1 cellular context compared by ENCODE assay signal in the genomic region with DNA sequence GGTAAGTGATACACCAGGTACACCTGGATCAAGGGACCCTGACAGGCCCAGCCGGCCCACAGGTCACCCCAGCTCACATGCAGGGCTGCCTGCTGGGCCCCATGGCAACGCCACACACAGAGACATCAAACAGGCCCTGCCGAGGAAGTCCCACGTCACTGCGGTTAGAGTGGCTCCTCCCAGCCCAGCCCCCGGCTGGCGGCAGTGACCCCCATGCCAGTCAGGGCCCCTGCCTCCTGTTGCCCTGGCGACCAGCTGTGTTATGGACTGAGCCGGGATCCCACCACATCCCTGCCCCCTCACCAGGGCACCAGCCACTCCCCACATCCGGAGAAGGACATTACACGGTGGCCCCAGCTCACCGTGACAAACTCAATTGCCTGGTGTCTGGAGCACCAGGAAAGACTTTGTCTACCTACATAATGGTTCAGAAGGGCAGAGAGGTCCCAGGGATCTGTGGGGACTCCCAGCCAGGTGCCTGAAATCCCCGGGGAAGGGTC.
TF ChIP-seq lines count a peak whose summit lies in the region.

No MANE protein-coding gene starts in this region.

TF ChIP-seq in GM12878, 131 proteins besides CTCF, POLR2A, EP300 and RAD21 (continues in another document):
- TF ChIP-seq SMC3 (IDR thresholded peaks at IDR 0.05; ENCODE audit: borderline replicate concordance, low read length) (no peak), SIX5 (IDR thresholded peaks at IDR 0.05; ENCODE audit: low read depth, low read length, severe bottlenecking) (no peak), RB1 (IDR thresholded peaks at IDR 0.05; ENCODE audit: borderline replicate concordance) (peak; percentile 24; the same call in 1 of the 2 replicates), BACH1 (IDR thresholded peaks at IDR 0.05; ENCODE audit: borderline replicate concordance) (peak; percentile 47; the same call in 1 of the 2 replicates), CHD1 (IDR thresholded peaks at IDR 0.05; ENCODE audit: low read depth, low read length) (no peak; the same call in 1 of the 2 replicates), LARP7 (IDR thresholded peaks at IDR 0.05) (peak; percentile 71; the same call in 1 of the 2 replicates), TBL1XR1 (IDR thresholded peaks at IDR 0.05; ENCODE audit: low read depth, low read length) (no peak), HDGF (IDR thresholded peaks at IDR 0.05) (peak; percentile 82; the same call in 1 of the 2 replicates), DPF2 (IDR thresholded peaks at IDR 0.05) (peak; percentile 97), RAD51 (IDR thresholded peaks at IDR 0.05) (no peak), ZSCAN29 (IDR thresholded peaks at IDR 0.05) (0 out of 2 replicates have a peak, but pooled peaks have one; percentile 3), SMARCA5 (IDR thresholded peaks at IDR 0.05) (no peak; the same call in none of the 2 replicates), WRNIP1 (IDR thresholded peaks at IDR 0.05; ENCODE audit: borderline replicate concordance, low read depth, low read length) (no peak), ZNF384 (IDR thresholded peaks at IDR 0.05; ENCODE audit: borderline replicate concordance, low read depth, low read length) (no peak), CREM (IDR thresholded peaks at IDR 0.05; ENCODE audit: low read depth) (peak; percentile 91), KAT2A (conservative IDR thresholded peaks at IDR 0.05; ENCODE audit: control insufficient read depth, low read depth, low read length) (no peak), ZNF207 (IDR thresholded peaks at IDR 0.05; ENCODE audit: borderline replicate concordance) (peak; percentile 81; the same call in 1 of the 2 replicates), GATAD2B (conservative IDR thresholded peaks at IDR 0.05; ENCODE audit: low read depth) (peak; percentile 95; the same call in 1 of the 2 replicates)
- TF ChIP-seq, protein P1, sequence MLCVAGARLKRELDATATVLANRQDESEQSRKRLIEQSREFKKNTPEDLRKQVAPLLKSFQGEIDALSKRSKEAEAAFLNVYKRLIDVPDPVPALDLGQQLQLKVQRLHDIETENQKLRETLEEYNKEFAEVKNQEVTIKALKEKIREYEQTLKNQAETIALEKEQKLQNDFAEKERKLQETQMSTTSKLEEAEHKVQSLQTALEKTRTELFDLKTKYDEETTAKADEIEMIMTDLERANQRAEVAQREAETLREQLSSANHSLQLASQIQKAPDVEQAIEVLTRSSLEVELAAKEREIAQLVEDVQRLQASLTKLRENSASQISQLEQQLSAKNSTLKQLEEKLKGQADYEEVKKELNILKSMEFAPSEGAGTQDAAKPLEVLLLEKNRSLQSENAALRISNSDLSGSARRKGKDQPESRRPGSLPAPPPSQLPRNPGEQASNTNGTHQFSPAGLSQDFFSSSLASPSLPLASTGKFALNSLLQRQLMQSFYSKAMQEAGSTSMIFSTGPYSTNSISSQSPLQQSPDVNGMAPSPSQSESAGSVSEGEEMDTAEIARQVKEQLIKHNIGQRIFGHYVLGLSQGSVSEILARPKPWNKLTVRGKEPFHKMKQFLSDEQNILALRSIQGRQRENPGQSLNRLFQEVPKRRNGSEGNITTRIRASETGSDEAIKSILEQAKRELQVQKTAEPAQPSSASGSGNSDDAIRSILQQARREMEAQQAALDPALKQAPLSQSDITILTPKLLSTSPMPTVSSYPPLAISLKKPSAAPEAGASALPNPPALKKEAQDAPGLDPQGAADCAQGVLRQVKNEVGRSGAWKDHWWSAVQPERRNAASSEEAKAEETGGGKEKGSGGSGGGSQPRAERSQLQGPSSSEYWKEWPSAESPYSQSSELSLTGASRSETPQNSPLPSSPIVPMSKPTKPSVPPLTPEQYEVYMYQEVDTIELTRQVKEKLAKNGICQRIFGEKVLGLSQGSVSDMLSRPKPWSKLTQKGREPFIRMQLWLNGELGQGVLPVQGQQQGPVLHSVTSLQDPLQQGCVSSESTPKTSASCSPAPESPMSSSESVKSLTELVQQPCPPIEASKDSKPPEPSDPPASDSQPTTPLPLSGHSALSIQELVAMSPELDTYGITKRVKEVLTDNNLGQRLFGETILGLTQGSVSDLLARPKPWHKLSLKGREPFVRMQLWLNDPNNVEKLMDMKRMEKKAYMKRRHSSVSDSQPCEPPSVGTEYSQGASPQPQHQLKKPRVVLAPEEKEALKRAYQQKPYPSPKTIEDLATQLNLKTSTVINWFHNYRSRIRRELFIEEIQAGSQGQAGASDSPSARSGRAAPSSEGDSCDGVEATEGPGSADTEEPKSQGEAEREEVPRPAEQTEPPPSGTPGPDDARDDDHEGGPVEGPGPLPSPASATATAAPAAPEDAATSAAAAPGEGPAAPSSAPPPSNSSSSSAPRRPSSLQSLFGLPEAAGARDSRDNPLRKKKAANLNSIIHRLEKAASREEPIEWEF (IDR thresholded peaks at IDR 0.05; ENCODE audit: insufficient replicate concordance, low read depth, low read length), result no peak
- TF ChIP-seq, protein P2, sequence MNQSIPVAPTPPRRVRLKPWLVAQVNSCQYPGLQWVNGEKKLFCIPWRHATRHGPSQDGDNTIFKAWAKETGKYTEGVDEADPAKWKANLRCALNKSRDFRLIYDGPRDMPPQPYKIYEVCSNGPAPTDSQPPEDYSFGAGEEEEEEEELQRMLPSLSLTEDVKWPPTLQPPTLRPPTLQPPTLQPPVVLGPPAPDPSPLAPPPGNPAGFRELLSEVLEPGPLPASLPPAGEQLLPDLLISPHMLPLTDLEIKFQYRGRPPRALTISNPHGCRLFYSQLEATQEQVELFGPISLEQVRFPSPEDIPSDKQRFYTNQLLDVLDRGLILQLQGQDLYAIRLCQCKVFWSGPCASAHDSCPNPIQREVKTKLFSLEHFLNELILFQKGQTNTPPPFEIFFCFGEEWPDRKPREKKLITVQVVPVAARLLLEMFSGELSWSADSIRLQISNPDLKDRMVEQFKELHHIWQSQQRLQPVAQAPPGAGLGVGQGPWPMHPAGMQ (IDR thresholded peaks at IDR 0.05; ENCODE audit: borderline replicate concordance), result no peak
- TF ChIP-seq, protein P3, sequence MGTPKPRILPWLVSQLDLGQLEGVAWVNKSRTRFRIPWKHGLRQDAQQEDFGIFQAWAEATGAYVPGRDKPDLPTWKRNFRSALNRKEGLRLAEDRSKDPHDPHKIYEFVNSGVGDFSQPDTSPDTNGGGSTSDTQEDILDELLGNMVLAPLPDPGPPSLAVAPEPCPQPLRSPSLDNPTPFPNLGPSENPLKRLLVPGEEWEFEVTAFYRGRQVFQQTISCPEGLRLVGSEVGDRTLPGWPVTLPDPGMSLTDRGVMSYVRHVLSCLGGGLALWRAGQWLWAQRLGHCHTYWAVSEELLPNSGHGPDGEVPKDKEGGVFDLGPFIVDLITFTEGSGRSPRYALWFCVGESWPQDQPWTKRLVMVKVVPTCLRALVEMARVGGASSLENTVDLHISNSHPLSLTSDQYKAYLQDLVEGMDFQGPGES (IDR thresholded peaks at IDR 0.05), result peak; percentile 22; the same call in 1 of the 2 replicates
- TF ChIP-seq, protein P4, sequence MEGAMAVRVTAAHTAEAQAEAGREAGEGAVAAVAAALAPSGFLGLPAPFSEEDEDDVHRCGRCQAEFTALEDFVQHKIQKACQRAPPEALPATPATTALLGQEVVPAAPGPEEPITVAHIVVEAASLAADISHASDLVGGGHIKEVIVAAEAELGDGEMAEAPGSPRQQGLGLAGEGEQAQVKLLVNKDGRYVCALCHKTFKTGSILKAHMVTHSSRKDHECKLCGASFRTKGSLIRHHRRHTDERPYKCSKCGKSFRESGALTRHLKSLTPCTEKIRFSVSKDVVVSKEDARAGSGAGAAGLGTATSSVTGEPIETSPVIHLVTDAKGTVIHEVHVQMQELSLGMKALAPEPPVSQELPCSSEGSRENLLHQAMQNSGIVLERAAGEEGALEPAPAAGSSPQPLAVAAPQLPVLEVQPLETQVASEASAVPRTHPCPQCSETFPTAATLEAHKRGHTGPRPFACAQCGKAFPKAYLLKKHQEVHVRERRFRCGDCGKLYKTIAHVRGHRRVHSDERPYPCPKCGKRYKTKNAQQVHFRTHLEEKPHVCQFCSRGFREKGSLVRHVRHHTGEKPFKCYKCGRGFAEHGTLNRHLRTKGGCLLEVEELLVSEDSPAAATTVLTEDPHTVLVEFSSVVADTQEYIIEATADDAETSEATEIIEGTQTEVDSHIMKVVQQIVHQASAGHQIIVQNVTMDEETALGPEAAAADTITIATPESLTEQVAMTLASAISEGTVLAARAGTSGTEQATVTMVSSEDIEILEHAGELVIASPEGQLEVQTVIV (IDR thresholded peaks at IDR 0.05; ENCODE audit: borderline replicate concordance, partially characterized antibody), result no peak
- TF ChIP-seq, protein P5, sequence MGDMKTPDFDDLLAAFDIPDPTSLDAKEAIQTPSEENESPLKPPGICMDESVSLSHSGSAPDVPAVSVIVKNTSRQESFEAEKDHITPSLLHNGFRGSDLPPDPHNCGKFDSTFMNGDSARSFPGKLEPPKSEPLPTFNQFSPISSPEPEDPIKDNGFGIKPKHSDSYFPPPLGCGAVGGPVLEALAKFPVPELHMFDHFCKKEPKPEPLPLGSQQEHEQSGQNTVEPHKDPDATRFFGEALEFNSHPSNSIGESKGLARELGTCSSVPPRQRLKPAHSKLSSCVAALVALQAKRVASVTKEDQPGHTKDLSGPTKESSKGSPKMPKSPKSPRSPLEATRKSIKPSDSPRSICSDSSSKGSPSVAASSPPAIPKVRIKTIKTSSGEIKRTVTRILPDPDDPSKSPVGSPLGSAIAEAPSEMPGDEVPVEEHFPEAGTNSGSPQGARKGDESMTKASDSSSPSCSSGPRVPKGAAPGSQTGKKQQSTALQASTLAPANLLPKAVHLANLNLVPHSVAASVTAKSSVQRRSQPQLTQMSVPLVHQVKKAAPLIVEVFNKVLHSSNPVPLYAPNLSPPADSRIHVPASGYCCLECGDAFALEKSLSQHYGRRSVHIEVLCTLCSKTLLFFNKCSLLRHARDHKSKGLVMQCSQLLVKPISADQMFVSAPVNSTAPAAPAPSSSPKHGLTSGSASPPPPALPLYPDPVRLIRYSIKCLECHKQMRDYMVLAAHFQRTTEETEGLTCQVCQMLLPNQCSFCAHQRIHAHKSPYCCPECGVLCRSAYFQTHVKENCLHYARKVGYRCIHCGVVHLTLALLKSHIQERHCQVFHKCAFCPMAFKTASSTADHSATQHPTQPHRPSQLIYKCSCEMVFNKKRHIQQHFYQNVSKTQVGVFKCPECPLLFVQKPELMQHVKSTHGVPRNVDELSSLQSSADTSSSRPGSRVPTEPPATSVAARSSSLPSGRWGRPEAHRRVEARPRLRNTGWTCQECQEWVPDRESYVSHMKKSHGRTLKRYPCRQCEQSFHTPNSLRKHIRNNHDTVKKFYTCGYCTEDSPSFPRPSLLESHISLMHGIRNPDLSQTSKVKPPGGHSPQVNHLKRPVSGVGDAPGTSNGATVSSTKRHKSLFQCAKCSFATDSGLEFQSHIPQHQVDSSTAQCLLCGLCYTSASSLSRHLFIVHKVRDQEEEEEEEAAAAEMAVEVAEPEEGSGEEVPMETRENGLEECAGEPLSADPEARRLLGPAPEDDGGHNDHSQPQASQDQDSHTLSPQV (IDR thresholded peaks at IDR 0.05), result no peak
- TF ChIP-seq, protein P6, sequence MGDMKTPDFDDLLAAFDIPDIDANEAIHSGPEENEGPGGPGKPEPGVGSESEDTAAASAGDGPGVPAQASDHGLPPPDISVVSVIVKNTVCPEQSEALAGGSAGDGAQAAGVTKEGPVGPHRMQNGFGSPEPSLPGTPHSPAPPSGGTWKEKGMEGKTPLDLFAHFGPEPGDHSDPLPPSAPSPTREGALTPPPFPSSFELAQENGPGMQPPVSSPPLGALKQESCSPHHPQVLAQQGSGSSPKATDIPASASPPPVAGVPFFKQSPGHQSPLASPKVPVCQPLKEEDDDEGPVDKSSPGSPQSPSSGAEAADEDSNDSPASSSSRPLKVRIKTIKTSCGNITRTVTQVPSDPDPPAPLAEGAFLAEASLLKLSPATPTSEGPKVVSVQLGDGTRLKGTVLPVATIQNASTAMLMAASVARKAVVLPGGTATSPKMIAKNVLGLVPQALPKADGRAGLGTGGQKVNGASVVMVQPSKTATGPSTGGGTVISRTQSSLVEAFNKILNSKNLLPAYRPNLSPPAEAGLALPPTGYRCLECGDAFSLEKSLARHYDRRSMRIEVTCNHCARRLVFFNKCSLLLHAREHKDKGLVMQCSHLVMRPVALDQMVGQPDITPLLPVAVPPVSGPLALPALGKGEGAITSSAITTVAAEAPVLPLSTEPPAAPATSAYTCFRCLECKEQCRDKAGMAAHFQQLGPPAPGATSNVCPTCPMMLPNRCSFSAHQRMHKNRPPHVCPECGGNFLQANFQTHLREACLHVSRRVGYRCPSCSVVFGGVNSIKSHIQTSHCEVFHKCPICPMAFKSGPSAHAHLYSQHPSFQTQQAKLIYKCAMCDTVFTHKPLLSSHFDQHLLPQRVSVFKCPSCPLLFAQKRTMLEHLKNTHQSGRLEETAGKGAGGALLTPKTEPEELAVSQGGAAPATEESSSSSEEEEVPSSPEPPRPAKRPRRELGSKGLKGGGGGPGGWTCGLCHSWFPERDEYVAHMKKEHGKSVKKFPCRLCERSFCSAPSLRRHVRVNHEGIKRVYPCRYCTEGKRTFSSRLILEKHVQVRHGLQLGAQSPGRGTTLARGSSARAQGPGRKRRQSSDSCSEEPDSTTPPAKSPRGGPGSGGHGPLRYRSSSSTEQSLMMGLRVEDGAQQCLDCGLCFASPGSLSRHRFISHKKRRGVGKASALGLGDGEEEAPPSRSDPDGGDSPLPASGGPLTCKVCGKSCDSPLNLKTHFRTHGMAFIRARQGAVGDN (IDR thresholded peaks at IDR 0.05), result peak; percentile 80
- TF ChIP-seq, protein P7, sequence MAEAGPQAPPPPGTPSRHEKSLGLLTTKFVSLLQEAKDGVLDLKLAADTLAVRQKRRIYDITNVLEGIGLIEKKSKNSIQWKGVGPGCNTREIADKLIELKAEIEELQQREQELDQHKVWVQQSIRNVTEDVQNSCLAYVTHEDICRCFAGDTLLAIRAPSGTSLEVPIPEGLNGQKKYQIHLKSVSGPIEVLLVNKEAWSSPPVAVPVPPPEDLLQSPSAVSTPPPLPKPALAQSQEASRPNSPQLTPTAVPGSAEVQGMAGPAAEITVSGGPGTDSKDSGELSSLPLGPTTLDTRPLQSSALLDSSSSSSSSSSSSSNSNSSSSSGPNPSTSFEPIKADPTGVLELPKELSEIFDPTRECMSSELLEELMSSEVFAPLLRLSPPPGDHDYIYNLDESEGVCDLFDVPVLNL (IDR thresholded peaks at IDR 0.05; ENCODE audit: low read depth, low read length), result no peak
- TF ChIP-seq, protein P8, sequence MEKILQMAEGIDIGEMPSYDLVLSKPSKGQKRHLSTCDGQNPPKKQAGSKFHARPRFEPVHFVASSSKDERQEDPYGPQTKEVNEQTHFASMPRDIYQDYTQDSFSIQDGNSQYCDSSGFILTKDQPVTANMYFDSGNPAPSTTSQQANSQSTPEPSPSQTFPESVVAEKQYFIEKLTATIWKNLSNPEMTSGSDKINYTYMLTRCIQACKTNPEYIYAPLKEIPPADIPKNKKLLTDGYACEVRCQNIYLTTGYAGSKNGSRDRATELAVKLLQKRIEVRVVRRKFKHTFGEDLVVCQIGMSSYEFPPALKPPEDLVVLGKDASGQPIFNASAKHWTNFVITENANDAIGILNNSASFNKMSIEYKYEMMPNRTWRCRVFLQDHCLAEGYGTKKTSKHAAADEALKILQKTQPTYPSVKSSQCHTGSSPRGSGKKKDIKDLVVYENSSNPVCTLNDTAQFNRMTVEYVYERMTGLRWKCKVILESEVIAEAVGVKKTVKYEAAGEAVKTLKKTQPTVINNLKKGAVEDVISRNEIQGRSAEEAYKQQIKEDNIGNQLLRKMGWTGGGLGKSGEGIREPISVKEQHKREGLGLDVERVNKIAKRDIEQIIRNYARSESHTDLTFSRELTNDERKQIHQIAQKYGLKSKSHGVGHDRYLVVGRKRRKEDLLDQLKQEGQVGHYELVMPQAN (conservative IDR thresholded peaks at IDR 0.05), result 0 out of 2 replicates have a peak, but pooled peaks have one; percentile 80
